Comparison of ENCODE assay signal across 1 cellular context in the genomic region with DNA sequence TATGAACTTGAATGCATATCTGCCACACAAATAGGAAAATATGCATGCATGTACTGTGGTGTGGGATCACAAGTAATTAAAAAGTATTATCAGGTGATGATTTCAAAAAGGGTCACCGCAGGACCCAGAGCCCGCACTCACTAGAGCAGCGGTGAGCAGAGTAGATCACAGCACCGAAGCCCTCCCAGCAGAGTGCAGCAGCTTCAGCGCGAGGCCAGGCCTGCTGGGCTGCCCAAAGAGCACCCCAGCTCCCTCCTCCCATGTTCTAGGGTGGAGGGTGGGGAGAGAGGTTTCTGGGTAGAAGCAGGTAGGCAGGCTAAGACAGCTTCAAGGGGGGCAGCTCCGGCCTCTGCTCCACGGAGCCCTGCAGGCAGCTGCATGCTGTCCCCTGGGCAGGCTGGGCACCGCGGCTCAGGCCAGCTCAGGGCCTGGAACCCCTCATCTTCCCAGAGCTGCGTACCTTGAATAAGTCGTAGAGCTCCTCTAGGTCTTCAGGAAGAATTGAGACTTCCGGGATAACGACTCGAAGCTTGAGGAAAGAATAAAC.
TF ChIP-seq lines count a peak whose summit lies in the region.

No MANE protein-coding gene starts in this region.

TF ChIP-seq in HepG2, 621 proteins besides CTCF, POLR2A, EP300 and RAD21:
- TF ChIP-seq AGO1 (IDR thresholded peaks at IDR 0.05; ENCODE audit: low read depth, low read length, poor library complexity, severe bottlenecking) (peak; percentile 44), AGO2 (optimal IDR thresholded peaks at IDR 0.05; ENCODE audit: low read depth, low read length) (peak; percentile 59), FOXC1 (CRISPR knock-in tag; IDR thresholded peaks at IDR 0.05; ENCODE audit: borderline replicate concordance) (no peak), ISX (CRISPR knock-in tag; conservative IDR thresholded peaks at IDR 0.05) (no peak), PHB2 (IDR thresholded peaks at IDR 0.05; ENCODE audit: partially characterized antibody) (no peak), FOXO1 (CRISPR knock-in tag; IDR thresholded peaks at IDR 0.05) (no peak), ZNF782 (CRISPR knock-in tag; IDR thresholded peaks at IDR 0.05; ENCODE audit: borderline replicate concordance) (no peak), NFE2 (CRISPR knock-in tag; IDR thresholded peaks at IDR 0.05) (no peak)
